Comparison of ENCODE assay signal across 4 cellular contexts in genomic region chr2:32941944-32942690, GRCh38.
TF ChIP-seq lines count a peak whose summit lies in the region.

No MANE protein-coding gene starts in this region.

TF ChIP-seq in SK-N-SH, 30 proteins besides CTCF, POLR2A, EP300 and RAD21:
- TF ChIP-seq USF2 (IDR thresholded peaks at IDR 0.05; ENCODE audit: borderline replicate concordance, low read depth, low read length): no peak
- TF ChIP-seq SIN3A (IDR thresholded peaks at IDR 0.05; ENCODE audit: borderline replicate concordance, low read depth, low read length): no peak
- TF ChIP-seq TCF12 (IDR thresholded peaks at IDR 0.05): no peak
- no peak for TF ChIP-seq JUND (IDR thresholded peaks at IDR 0.05)
- no peak for TF ChIP-seq POLR2AphosphoS5 (IDR thresholded peaks at IDR 0.05; ENCODE audit: low read depth, low read length)
- no peak for TF ChIP-seq SMC3 (IDR thresholded peaks at IDR 0.05; ENCODE audit: low read depth, low read length)
- no peak for TF ChIP-seq EZH2phosphoT487 (IDR thresholded peaks at IDR 0.05; ENCODE audit: borderline replicate concordance, low read depth)
- TF ChIP-seq USF1 (IDR thresholded peaks at IDR 0.05; ENCODE audit: borderline replicate concordance, low read depth): no peak
- TF ChIP-seq GATA2 (CRISPR knock-in tag; IDR thresholded peaks at IDR 0.05): no peak
- TF ChIP-seq IRF3 (IDR thresholded peaks at IDR 0.05; ENCODE audit: low read depth, low read length): no peak
- TF ChIP-seq MXI1 (IDR thresholded peaks at IDR 0.05; ENCODE audit: low read depth, low read length): no peak
- TF ChIP-seq RXRA (IDR thresholded peaks at IDR 0.05; ENCODE audit: borderline replicate concordance, low read depth): no peak

TF ChIP-seq in SK-N-SH treated with all-trans-retinoic acid at 6 μM for 48 hours, 23 proteins besides CTCF, POLR2A, EP300 and RAD21:
- TF ChIP-seq PPARA (CRISPR knock-in tag; IDR thresholded peaks at IDR 0.05; ENCODE audit: borderline replicate concordance): no peak
- no peak for TF ChIP-seq ZNF70 (CRISPR knock-in tag; IDR thresholded peaks at IDR 0.05)
- TF ChIP-seq TOX (CRISPR knock-in tag; IDR thresholded peaks at IDR 0.05; ENCODE audit: borderline replicate concordance): no peak
- TF ChIP-seq ZFP30 (CRISPR knock-in tag; IDR thresholded peaks at IDR 0.05): no peak
- TF ChIP-seq ZFP3 (CRISPR knock-in tag; IDR thresholded peaks at IDR 0.05): no peak
- no peak for TF ChIP-seq OSR1 (CRISPR knock-in tag; IDR thresholded peaks at IDR 0.05)

TF ChIP-seq in IMR-90, 13 proteins besides CTCF, POLR2A, EP300 and RAD21:
- TF ChIP-seq FOS (IDR thresholded peaks at IDR 0.05; ENCODE audit: low read depth, low read length): no peak
- no peak for TF ChIP-seq RFX5 (IDR thresholded peaks at IDR 0.05; ENCODE audit: low read depth, low read length)
- no peak for TF ChIP-seq BHLHE40 (IDR thresholded peaks at IDR 0.05; ENCODE audit: low read depth, low read length)
- TF ChIP-seq NFE2L2 (IDR thresholded peaks at IDR 0.05; ENCODE audit: low read depth, low read length): no peak
- no peak for TF ChIP-seq CEBPB (IDR thresholded peaks at IDR 0.05; ENCODE audit: low read depth, low read length)
- no peak for TF ChIP-seq SMC3 (IDR thresholded peaks at IDR 0.05; ENCODE audit: low read depth, low read length)
- no peak for TF ChIP-seq MXI1 (IDR thresholded peaks at IDR 0.05; ENCODE audit: borderline replicate concordance, low read depth, low read length)
- no peak for TF ChIP-seq MAFK (IDR thresholded peaks at IDR 0.05; ENCODE audit: low read depth, low read length)
- TF ChIP-seq MAZ (IDR thresholded peaks at IDR 0.05; ENCODE audit: borderline replicate concordance, low read depth, low read length): no peak

TF ChIP-seq in K562, 482 proteins besides CTCF, POLR2A, EP300 and RAD21:
- TF ChIP-seq ZNF512 (tag; IDR thresholded peaks at IDR 0.05) (peak; percentile 75), PHF20 (IDR thresholded peaks at IDR 0.05; ENCODE audit: partially characterized antibody) (peak; percentile 34), GATAD2A (IDR thresholded peaks at IDR 0.05) (0 out of 2 replicates have a peak, but pooled peaks have one; percentile 50), TBP (optimal IDR thresholded peaks at IDR 0.05; ENCODE audit: low read depth, low read length) (no peak)
